1 cellular context compared by ENCODE assay signal in the genomic region with DNA sequence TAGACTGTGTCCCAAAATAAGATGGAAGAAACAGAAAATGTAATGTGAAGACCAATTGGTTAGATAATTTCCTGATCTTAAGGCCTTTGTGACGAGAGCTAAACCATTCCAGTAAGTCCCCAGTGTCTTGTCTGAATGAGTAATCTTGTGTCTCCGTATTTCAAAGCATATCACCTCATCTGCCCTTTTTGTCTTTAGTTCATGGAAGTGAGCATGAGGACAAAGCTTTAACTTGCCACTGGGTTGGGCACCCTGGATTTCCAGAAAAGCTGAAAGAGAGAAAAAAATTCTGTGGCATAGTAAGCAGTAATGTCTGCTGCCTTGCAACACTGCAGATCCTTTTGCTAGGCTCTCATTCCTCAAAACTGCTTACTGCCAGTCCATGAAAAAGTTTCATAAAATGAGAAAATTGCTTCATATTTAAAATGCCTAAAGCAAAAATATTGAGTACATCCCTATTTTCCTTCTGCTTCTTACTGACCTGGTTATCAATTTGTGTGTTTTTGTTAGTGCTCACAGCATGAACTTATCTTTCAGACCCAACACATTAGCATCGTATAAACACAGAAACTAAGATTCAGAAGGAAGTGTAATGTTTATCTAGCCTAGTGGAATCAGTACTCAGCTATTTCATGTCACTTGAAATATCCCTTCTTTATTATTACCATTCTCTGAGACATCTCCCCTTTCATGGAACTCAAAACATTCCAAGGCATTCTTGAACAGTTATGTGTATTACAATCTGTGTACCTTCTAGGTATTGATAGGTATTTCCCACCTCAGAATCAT.
TF ChIP-seq lines count a peak whose summit lies in the region.

No MANE protein-coding gene starts in this region.

TF ChIP-seq in HepG2, 621 proteins besides CTCF, POLR2A, EP300 and RAD21:
- TF ChIP-seq RBM22 (optimal IDR thresholded peaks at IDR 0.05; ENCODE audit: low read length) (no peak), THAP11 (CRISPR knock-in tag; IDR thresholded peaks at IDR 0.05) (no peak), ZNF260 (CRISPR knock-in tag; IDR thresholded peaks at IDR 0.05; ENCODE audit: borderline replicate concordance, low read depth) (no peak), KMT2B (CRISPR knock-in tag; IDR thresholded peaks at IDR 0.05) (no peak), ZNF652 (CRISPR knock-in tag; IDR thresholded peaks at IDR 0.05; ENCODE audit: borderline replicate concordance, low read depth) (no peak), ZNF10 (CRISPR knock-in tag; IDR thresholded peaks at IDR 0.05; ENCODE audit: borderline replicate concordance, low read depth) (no peak), TOE1 (CRISPR knock-in tag; IDR thresholded peaks at IDR 0.05) (no peak), KDM6A (CRISPR knock-in tag; IDR thresholded peaks at IDR 0.05; ENCODE audit: low read depth) (no peak), ZKSCAN8 (CRISPR knock-in tag; IDR thresholded peaks at IDR 0.05; ENCODE audit: borderline replicate concordance) (no peak), STAG1 (CRISPR knock-in tag; IDR thresholded peaks at IDR 0.05) (no peak), MBNL3 (CRISPR knock-in tag; conservative IDR thresholded peaks at IDR 0.05) (no peak)
- TF ChIP-seq, protein P1, sequence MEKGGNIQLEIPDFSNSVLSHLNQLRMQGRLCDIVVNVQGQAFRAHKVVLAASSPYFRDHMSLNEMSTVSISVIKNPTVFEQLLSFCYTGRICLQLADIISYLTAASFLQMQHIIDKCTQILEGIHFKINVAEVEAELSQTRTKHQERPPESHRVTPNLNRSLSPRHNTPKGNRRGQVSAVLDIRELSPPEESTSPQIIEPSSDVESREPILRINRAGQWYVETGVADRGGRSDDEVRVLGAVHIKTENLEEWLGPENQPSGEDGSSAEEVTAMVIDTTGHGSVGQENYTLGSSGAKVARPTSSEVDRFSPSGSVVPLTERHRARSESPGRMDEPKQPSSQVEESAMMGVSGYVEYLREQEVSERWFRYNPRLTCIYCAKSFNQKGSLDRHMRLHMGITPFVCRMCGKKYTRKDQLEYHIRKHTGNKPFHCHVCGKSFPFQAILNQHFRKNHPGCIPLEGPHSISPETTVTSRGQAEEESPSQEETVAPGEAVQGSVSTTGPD (CRISPR knock-in tag; IDR thresholded peaks at IDR 0.05), result no peak
- TF ChIP-seq, protein P2, sequence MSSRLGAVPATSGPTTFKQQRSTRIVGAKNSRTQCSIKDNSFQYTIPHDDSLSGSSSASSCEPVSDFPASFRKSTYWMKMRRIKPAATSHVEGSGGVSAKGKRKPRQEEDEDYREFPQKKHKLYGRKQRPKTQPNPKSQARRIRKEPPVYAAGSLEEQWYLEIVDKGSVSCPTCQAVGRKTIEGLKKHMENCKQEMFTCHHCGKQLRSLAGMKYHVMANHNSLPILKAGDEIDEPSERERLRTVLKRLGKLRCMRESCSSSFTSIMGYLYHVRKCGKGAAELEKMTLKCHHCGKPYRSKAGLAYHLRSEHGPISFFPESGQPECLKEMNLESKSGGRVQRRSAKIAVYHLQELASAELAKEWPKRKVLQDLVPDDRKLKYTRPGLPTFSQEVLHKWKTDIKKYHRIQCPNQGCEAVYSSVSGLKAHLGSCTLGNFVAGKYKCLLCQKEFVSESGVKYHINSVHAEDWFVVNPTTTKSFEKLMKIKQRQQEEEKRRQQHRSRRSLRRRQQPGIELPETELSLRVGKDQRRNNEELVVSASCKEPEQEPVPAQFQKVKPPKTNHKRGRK (CRISPR knock-in tag; IDR thresholded peaks at IDR 0.05), result no peak
- TF ChIP-seq, protein P3, sequence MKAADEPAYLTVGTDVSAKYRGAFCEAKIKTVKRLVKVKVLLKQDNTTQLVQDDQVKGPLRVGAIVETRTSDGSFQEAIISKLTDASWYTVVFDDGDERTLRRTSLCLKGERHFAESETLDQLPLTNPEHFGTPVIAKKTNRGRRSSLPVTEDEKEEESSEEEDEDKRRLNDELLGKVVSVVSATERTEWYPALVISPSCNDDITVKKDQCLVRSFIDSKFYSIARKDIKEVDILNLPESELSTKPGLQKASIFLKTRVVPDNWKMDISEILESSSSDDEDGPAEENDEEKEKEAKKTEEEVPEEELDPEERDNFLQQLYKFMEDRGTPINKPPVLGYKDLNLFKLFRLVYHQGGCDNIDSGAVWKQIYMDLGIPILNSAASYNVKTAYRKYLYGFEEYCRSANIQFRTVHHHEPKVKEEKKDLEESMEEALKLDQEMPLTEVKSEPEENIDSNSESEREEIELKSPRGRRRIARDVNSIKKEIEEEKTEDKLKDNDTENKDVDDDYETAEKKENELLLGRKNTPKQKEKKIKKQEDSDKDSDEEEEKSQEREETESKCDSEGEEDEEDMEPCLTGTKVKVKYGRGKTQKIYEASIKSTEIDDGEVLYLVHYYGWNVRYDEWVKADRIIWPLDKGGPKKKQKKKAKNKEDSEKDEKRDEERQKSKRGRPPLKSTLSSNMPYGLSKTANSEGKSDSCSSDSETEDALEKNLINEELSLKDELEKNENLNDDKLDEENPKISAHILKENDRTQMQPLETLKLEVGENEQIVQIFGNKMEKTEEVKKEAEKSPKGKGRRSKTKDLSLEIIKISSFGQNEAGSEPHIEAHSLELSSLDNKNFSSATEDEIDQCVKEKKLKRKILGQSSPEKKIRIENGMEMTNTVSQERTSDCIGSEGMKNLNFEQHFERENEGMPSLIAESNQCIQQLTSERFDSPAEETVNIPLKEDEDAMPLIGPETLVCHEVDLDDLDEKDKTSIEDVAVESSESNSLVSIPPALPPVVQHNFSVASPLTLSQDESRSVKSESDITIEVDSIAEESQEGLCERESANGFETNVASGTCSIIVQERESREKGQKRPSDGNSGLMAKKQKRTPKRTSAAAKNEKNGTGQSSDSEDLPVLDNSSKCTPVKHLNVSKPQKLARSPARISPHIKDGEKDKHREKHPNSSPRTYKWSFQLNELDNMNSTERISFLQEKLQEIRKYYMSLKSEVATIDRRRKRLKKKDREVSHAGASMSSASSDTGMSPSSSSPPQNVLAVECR (CRISPR knock-in tag; IDR thresholded peaks at IDR 0.05; ENCODE audit: borderline replicate concordance), result no peak
- TF ChIP-seq, protein P4, sequence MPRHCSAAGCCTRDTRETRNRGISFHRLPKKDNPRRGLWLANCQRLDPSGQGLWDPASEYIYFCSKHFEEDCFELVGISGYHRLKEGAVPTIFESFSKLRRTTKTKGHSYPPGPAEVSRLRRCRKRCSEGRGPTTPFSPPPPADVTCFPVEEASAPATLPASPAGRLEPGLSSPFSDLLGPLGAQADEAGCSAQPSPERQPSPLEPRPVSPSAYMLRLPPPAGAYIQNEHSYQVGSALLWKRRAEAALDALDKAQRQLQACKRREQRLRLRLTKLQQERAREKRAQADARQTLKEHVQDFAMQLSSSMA (CRISPR knock-in tag; IDR thresholded peaks at IDR 0.05), result no peak
- TF ChIP-seq, protein P5, sequence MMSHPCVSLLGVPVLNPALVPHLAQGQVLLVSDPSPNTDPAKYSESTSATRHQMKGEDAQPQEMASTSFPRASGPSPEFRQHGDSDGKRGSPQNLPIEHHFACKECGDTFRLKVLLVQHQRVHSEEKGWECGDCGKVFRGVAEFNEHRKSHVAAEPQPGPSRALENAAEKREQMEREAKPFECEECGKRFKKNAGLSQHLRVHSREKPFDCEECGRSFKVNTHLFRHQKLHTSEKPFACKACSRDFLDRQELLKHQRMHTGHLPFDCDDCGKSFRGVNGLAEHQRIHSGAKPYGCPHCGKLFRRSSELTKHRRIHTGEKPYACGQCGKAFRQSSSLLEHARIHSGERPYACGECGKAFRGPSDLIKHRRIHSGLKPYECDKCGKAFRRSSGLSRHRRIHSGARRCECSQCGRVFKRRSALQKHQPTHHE (CRISPR knock-in tag; IDR thresholded peaks at IDR 0.05; ENCODE audit: borderline replicate concordance), result no peak
